In genomic region chr10:91627344-91628102, GRCh38 we compare ENCODE assay signal across 21 cellular contexts. TPM values are rescaled to one million over a fixed set of nuclear protein-coding genes. Genes with fewer than 3 reads are reported as not detected.
A peak's percentile ranks its signal among the peaks of the same experiment; 100 is the strongest.
DNase-seq lines count a peak whose midpoint lies in the region; ATAC-seq and TF ChIP-seq lines count a peak whose summit lies in the region.
"Had no signal": no experiment of that assay in that cellular context is flagged by ENCODE, and none has a peak within 500 bp of the region (broad histone marks: within the 10 kb centered on the region; RNA-seq: fewer than 3 reads in every experiment).

No MANE protein-coding gene starts in this region.

- H3K4me3 ChIP-seq in AG09309 (ENCODE audit: control insufficient read depth, low read depth, low read length) = no peak overlapping the region
- peak overlapping the region; percentile 25 to 62 for H3K4me3 ChIP-seq in gastroesophageal sphincter
- H3K4me3 ChIP-seq in sigmoid colon = no peak overlapping the region
- H3K4me3 ChIP-seq: GM12878 had no signal

- peaks cover 5% of the 10 kb centered on the region for H3K9me3 Mint-ChIP-seq in CD4-positive, alpha-beta T cell

- H3K4me1 Mint-ChIP-seq in CD4-positive, alpha-beta T cell (ENCODE audit: low read depth) = no peaks in the 10 kb centered on the region
- H3K4me1 Mint-ChIP-seq: activated naive CD8-positive, alpha-beta T cell treated with anti-CD3 and anti-CD28 coated beads, Interleukin-2, amount 10 ng/mL, durations not matched to agents 7 days and 5 days had no signal

- peak; percentile 73 for ATAC-seq in SK-N-SH treated with all-trans-retinoic acid at 6 μM for 48 hours
- ATAC-seq in gastroesophageal sphincter = no peak
- no peak for ATAC-seq in HG03354 (IDR thresholded peaks at IDR 0.05; ENCODE audit: poor library complexity, severe bottlenecking, unreplicated experiment)
- ATAC-seq in HG03342 (IDR thresholded peaks at IDR 0.05; ENCODE audit: unreplicated experiment) = no peak
- no peak for ATAC-seq in CD4-positive, alpha-beta T cell (ENCODE audit: poor library complexity)
- ATAC-seq: GM12878, left colon, T-cell had no signal

- H3K36me3 Mint-ChIP-seq in CD4-positive, alpha-beta T cell (ENCODE audit: low read depth) = no peaks in the 10 kb centered on the region
- H3K36me3 Mint-ChIP-seq: activated naive CD8-positive, alpha-beta T cell treated with anti-CD3 and anti-CD28 coated beads, Interleukin-2, amount 10 ng/mL, durations not matched to agents 7 days and 5 days; T-cell had no signal

- WGBS in gastroesophageal sphincter (ENCODE audit: low coverage in 1 of 2), 2 donors = 48 to 49% methylated on average over 3 to 7 of the region's 7 CpGs
- WGBS in sigmoid colon, 2 donors = 74 to 78% methylated on average over 7 of the region's 7 CpGs

- POLR2A ChIA-PET in CD4-positive, alpha-beta T cell (lab: Charles Lee) = no interaction called here

- H3K9me3 ChIP-seq in gastroesophageal sphincter = peaks cover 0 to 3% (median 0%) of the 10 kb centered on the region in 3 donors
- no peaks in the 10 kb centered on the region for H3K9me3 ChIP-seq in sigmoid colon
- H3K9me3 ChIP-seq in CD4-positive, alpha-beta T cell (ENCODE audit: control insufficient read depth, low read length) = no peaks in the 10 kb centered on the region
- H3K9me3 ChIP-seq: pancreas had no signal

- intact Hi-C loops in sigmoid colon (cut with DNase I) = no loop called here
- intact Hi-C loops in CD4-positive, alpha-beta T cell (cut with DNase I, micrococcal nuclease) = no loop called here

- no peak for TF ChIP-seq EP300 in gastroesophageal sphincter (IDR thresholded peaks at IDR 0.05)
- TF ChIP-seq EP300 in sigmoid colon (IDR thresholded peaks at IDR 0.05) = no peak

- CTCF ChIA-PET in CD4-positive, alpha-beta T cell (lab: Charles Lee) = interaction anchor here (1.3 kb wide), 1 partner anchor 8 kb away, joined by 4 read pairs; no protein-coding TSS in a partner anchor

- H3K36me3 ChIP-seq in gastroesophageal sphincter (peaks cover 0 to 56% of the 10 kb centered on the region in 2 donors), sigmoid colon (peaks cover 0 to 38% (median 12%) of the 10 kb centered on the region in 4 donors)

- H3K4me3 Mint-ChIP-seq in CD4-positive, alpha-beta T cell = no peak overlapping the region
- H3K4me3 Mint-ChIP-seq: activated naive CD8-positive, alpha-beta T cell treated with anti-CD3 and anti-CD28 coated beads, Interleukin-2, amount 10 ng/mL, durations not matched to agents 7 days and 5 days; T-cell had no signal

- DNase-seq in AG09309 (ENCODE audit: low read depth) (no peak), sigmoid colon (no peak), C1 segment of cervical spinal cord (lab: John Stamatoyannopoulos, UW) (no peak)
- no peak for DNase-seq in CD4-positive, alpha-beta T cell
- DNase-seq: activated CD4-positive, alpha-beta T cell treated with anti-CD3 and anti-CD28 coated beads, Interleukin-2, amount 50 U/mL, for 48 hours; activated naive CD8-positive, alpha-beta T cell treated with anti-CD3 and anti-CD28 coated beads, Interleukin-2, amount 10 ng/mL, durations not matched to agents 7 days and 5 days; activated T-cell treated with anti-CD3 and anti-CD28 coated beads, Interleukin-2, amount 50 U/mL, for 48 hours; effector CD8-positive, alpha-beta T cell; left colon; MM.1S; NCI-H1930; NCI-H446 treated with DMSO at 0.1 percent for 48 hours; pancreas; RPMI8226; stimulated activated CD4-positive, alpha-beta T cell treated with anti-CD3 and anti-CD28 coated beads, Interleukin-12 subunit alpha, Interleukin-12 subunit beta, amount 100 ng/mL, for 4 hours; T-cell had no signal

- no peak for TF ChIP-seq POLR2A in gastroesophageal sphincter (IDR thresholded peaks at IDR 0.05)
- TF ChIP-seq POLR2A in sigmoid colon (IDR thresholded peaks at IDR 0.05) = no peak

- H3K27ac ChIP-seq in gastroesophageal sphincter = peak overlapping the region in 3 of 4 donors; percentile 55 to 87 (median 85)
- H3K27ac ChIP-seq in sigmoid colon = peak overlapping the region; percentile 32 to 86 (median 42)
- no peak overlapping the region for H3K27ac ChIP-seq in CD4-positive, alpha-beta T cell (ENCODE audit: low read depth, low read length)
- H3K27ac ChIP-seq: pancreas had no signal

- H3K27ac Mint-ChIP-seq in CD4-positive, alpha-beta T cell = no peak overlapping the region
- H3K27ac Mint-ChIP-seq: activated naive CD8-positive, alpha-beta T cell treated with anti-CD3 and anti-CD28 coated beads, Interleukin-2, amount 10 ng/mL, durations not matched to agents 7 days and 5 days; T-cell had no signal

- peaks cover 47% of the 10 kb centered on the region for H3K27me3 Mint-ChIP-seq in CD4-positive, alpha-beta T cell

- TF ChIP-seq CTCF in AG09309 (IDR thresholded peaks at IDR 0.05; ENCODE audit: control insufficient read depth, insufficient read depth, low read depth, low read length, missing control alignments) (peak; percentile 9), gastroesophageal sphincter (IDR thresholded peaks at IDR 0.05) (peak in 1 of 4 experiments; percentile 13), sigmoid colon (IDR thresholded peaks at IDR 0.05) (no peak)
- no peak for TF ChIP-seq CTCF in CD4-positive, alpha-beta T cell (IDR thresholded peaks at IDR 0.05)

- no peaks in the 10 kb centered on the region for H3K27me3 ChIP-seq in gastroesophageal sphincter
- H3K27me3 ChIP-seq in sigmoid colon = no peaks in the 10 kb centered on the region
- peaks cover 19% of the 10 kb centered on the region for H3K27me3 ChIP-seq in CD4-positive, alpha-beta T cell (ENCODE audit: control insufficient read depth, insufficient read depth, low read length)
- H3K27me3 ChIP-seq: pancreas had no signal

- peaks cover 0 to 33% (median 3%) of the 10 kb centered on the region in 3 donors for H3K4me1 ChIP-seq in gastroesophageal sphincter
- H3K4me1 ChIP-seq in sigmoid colon = peaks cover 0 to 54% (median 41%) of the 10 kb centered on the region in 4 donors

TF ChIP-seq in SK-N-SH treated with all-trans-retinoic acid at 6 μM for 48 hours, 23 proteins besides CTCF, POLR2A, EP300 and RAD21:
- TF ChIP-seq TOX (CRISPR knock-in tag; IDR thresholded peaks at IDR 0.05; ENCODE audit: borderline replicate concordance) (no peak), TCF4 (CRISPR knock-in tag; IDR thresholded peaks at IDR 0.05; ENCODE audit: borderline replicate concordance) (peak; percentile 47; the same call in 1 of the 2 replicates), PPARA (CRISPR knock-in tag; IDR thresholded peaks at IDR 0.05; ENCODE audit: borderline replicate concordance) (no peak), ZFP3 (CRISPR knock-in tag; IDR thresholded peaks at IDR 0.05) (no peak)

RNA-seq across cellular contexts. Expression of gene PPP1R3C, which starts 5.3 kb away (rescaled TPM):
- total RNA-seq in gastroesophageal sphincter (100 to 1,000 TPM in 2 of 4 donors, 10 to 100 TPM in 2; 83.3 to 162 (median 96.2) TPM), sigmoid colon (10 to 100 TPM; 23.7 to 40.0 (median 34.4) TPM)
- polyA plus RNA-seq in sigmoid colon = 1 to 10 TPM; 1.9 to 4.2 (median 3.2) TPM
- not detected for total RNA-seq in CD4-positive, alpha-beta T cell
- total RNA-seq: GM12878 had no signal

Comparison
In these comparisons a context has a peak if more than half of its experiments do, and no peak if none do; other contexts are left out.
1. H3K4me3 ChIP-seq: peak in gastroesophageal sphincter (2 of 2); none in AG09309 (single experiment) and sigmoid colon (0 of 4).
2. RNA of gene PPP1R3C, which starts 5.3 kb away (total RNA-seq): 83.3 to 162 TPM in gastroesophageal sphincter and 23.7 to 40.0 TPM in sigmoid colon; not detected in CD4-positive, alpha-beta T cell; every median in the first group is over 10 times any median in the second.